ENCODE assay signal across 10 cellular contexts in the genomic region with DNA sequence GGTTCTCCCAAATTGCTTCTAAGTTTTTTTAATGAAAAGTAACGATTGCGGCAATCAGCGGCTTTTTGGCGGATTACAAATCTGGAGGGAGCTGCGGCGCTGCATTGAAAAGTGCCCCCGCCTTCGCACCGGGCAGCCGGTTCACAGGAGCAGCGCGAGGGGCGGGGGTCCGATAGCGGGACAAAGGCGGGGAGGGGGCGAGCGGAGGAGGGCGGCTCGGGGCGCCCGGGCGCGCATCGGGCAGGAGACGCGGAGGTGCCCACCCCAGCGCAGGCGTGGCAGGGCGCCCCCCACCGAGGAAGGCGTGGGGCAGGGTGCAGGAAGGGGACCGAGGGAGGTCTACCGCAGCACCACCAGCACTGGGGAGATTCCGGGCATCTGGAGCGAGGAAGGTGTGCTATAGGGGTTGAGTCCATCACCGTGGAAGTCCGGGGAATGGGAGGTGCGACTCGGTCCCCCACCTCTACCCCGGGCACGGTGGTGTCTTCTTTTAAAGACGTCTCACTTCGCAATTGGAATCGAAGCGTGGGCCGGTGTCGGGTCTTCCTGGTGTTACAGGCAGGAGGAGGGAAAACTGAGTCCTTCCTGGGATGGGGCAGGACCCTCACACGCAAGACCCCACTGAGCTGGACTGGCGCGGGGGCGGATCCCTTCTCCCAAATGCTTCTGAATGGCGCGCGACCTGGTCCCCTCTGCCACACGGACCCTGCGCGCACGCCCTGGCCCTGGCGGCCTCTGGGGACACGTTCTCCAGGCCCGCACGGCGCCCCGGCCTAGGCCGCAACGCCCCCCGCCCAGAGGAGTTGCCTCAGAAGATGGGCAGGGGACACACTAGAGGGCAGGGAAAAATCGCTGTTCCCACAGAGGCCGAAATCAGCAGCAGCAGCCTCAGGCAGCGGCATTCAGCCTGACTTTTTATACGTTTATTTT. TPM values are rescaled to one million over a fixed set of nuclear protein-coding genes. Genes with fewer than 3 reads are reported as not detected.
DNase-seq lines count a peak whose midpoint lies in the region; ATAC-seq and TF ChIP-seq lines count a peak whose summit lies in the region.
"Had no signal": no experiment of that assay in that cellular context is flagged by ENCODE, and none has a peak within 500 bp of the region (broad histone marks: within the 10 kb centered on the region; RNA-seq: fewer than 3 reads in every experiment).

No MANE protein-coding gene starts in this region.

- no peak for TF ChIP-seq EP300 in tibial nerve (IDR thresholded peaks at IDR 0.05)

- H3K14ac ChIP-seq in mesenchymal stem cell (ENCODE audit: low read length in 2 of 2) = no peak overlapping the region

- H3K79me1 ChIP-seq in mesenchymal stem cell (replicated peaks; ENCODE audit: low read length, poor library complexity, severe bottlenecking) = no peaks in the 10 kb centered on the region

- H3K36me3 ChIP-seq in cardiac muscle cell (no peaks in the 10 kb centered on the region), brain microvascular endothelial cell (replicated peaks) (no peaks in the 10 kb centered on the region), mesenchymal stem cell (ENCODE audit: control insufficient read depth in 1 of 2, insufficient read depth in 2 of 2, low read depth in 1 of 2, low read length in 2 of 2) (no peaks in the 10 kb centered on the region), tibial nerve (no peaks in the 10 kb centered on the region)

- no peak overlapping the region for H2BK120ac ChIP-seq in mesenchymal stem cell (ENCODE audit: low read depth, low read length)

- H3K27ac ChIP-seq in cardiac muscle cell (no peak overlapping the region), brain microvascular endothelial cell (no peak overlapping the region), mesenchymal stem cell (ENCODE audit: low read length, poor library complexity, severe bottlenecking) (no peak overlapping the region), tibial nerve (no peak overlapping the region)

- H3K9me3 ChIP-seq in cardiac muscle cell (ENCODE audit: low read depth) (no peaks in the 10 kb centered on the region), mesenchymal stem cell (ENCODE audit: control insufficient read depth, low read length) (peaks cover 4% of the 10 kb centered on the region), tibial nerve (peaks cover 0 to 4% (median 0%) of the 10 kb centered on the region in 4 donors)

- H4K8ac ChIP-seq in mesenchymal stem cell (ENCODE audit: low read length) = no peak overlapping the region

- H2BK5ac ChIP-seq in mesenchymal stem cell (ENCODE audit: low read depth, low read length, poor library complexity, severe bottlenecking) = no peak overlapping the region

- H3K4me1 ChIP-seq in cardiac muscle cell (ENCODE audit: low read depth) = peaks cover 8% of the 10 kb centered on the region
- H3K4me1 ChIP-seq in mesenchymal stem cell (ENCODE audit: control insufficient read depth, insufficient read depth, low read depth, low read length) = peaks cover 40% of the 10 kb centered on the region
- peaks cover 0 to 55% (median 36%) of the 10 kb centered on the region in 4 donors for H3K4me1 ChIP-seq in tibial nerve

- H2BK12ac ChIP-seq in mesenchymal stem cell (ENCODE audit: low read length in 2 of 2) = no peak overlapping the region

- no peak overlapping the region for H3K18ac ChIP-seq in mesenchymal stem cell (ENCODE audit: low read depth in 1 of 2, low read length in 2 of 2)

- TF ChIP-seq POLR2A in tibial nerve (IDR thresholded peaks at IDR 0.05) = no peak

- peak overlapping the region; percentile 89 for H3K4me2 ChIP-seq in mesenchymal stem cell (ENCODE audit: low read length, poor library complexity, severe bottlenecking)

- H3K23ac ChIP-seq in mesenchymal stem cell (ENCODE audit: low read length in 2 of 2) = peak overlapping the region; percentile 26 to 81

- TF ChIP-seq CTCF in cardiac muscle cell (IDR thresholded peaks at IDR 0.05; ENCODE audit: low read depth, low read length) = no peak
- TF ChIP-seq CTCF in brain microvascular endothelial cell (IDR thresholded peaks at IDR 0.05; ENCODE audit: low read depth, low read length, missing control alignments) = no peak
- TF ChIP-seq CTCF in tibial nerve (IDR thresholded peaks at IDR 0.05) = no peak

- peak overlapping the region; percentile 22 for H3K9ac ChIP-seq in mesenchymal stem cell (ENCODE audit: low read length)

- intact Hi-C loops in left ventricle myocardium superior (cut with micrococcal nuclease) = loop anchor here (10.0 kb wide), 1 partner anchor 375 kb away; no protein-coding TSS in a partner anchor

- ATAC-seq in left ventricle myocardium superior (no peak), GM18511 (IDR thresholded peaks at IDR 0.05; ENCODE audit: unreplicated experiment) (no peak), HG03439 (IDR thresholded peaks at IDR 0.05; ENCODE audit: unreplicated experiment) (no peak)

- no peak overlapping the region for H2BK15ac ChIP-seq in mesenchymal stem cell (ENCODE audit: low read depth, poor library complexity, severe bottlenecking)

- WGBS in mesenchymal stem cell = 6% methylated on average over 59 of the region's 72 CpGs
- 14 to 16% methylated on average over 63 to 64 of the region's 72 CpGs for WGBS in tibial nerve, 2 donors

- H3K4me3 ChIP-seq in cardiac muscle cell (peak overlapping the region; percentile 13), brain microvascular endothelial cell (ENCODE audit: low read depth, low read length) (peak overlapping the region; percentile 12), mesenchymal stem cell (ENCODE audit: insufficient read depth in 1 of 2, low read depth in 1 of 2, low read length in 2 of 2) (peak overlapping the region; percentile 37 to 72), tibial nerve (peak overlapping the region in 3 of 4 donors; percentile 18 to 74 (median 38))

- no peak overlapping the region for H3K4ac ChIP-seq in mesenchymal stem cell (ENCODE audit: low read depth in 1 of 2, low read length in 2 of 2)

- no peak overlapping the region for H4K91ac ChIP-seq in mesenchymal stem cell (ENCODE audit: low read length)

- peaks cover 100% of the 10 kb centered on the region for H3K27me3 ChIP-seq in cardiac muscle cell
- H3K27me3 ChIP-seq in brain microvascular endothelial cell (replicated peaks) = peaks cover 65% of the 10 kb centered on the region
- H3K27me3 ChIP-seq in mesenchymal stem cell (ENCODE audit: control insufficient read depth in 1 of 2, insufficient read depth in 1 of 2, low read length in 2 of 2) = peaks cover 95 to 96% of the 10 kb centered on the region in 2 experiments
- H3K27me3 ChIP-seq in tibial nerve = peaks cover 0 to 96% of the 10 kb centered on the region in 2 donors

- in situ Hi-C loops in brain microvascular endothelial cell (cut with HindIII; ENCODE audit: low pct_ligation_motif_present, low sequenced_read_pairs) = loop anchor here (25.0 kb wide), 1 partner anchor 368 kb away; no protein-coding TSS in a partner anchor

- no peak overlapping the region for H2AFZ ChIP-seq in mesenchymal stem cell (ENCODE audit: low read depth, low read length)

- DNase-seq in cardiac muscle cell (ENCODE audit: low read depth in 1 of 2, low spot score in 1 of 2) = peak in 1 of 2 donors; percentile 13
- no peak for DNase-seq in left ventricle myocardium superior
- no peak for DNase-seq in brain microvascular endothelial cell
- DNase-seq in mesenchymal stem cell = no peak
- DNase-seq in tibial nerve (ENCODE audit: low spot score in 2 of 2) = no peak
- no peak for DNase-seq in effector CD4-positive, alpha-beta T cell
- DNase-seq: NCI-H1930 had no signal

- no peak overlapping the region for H2AK5ac ChIP-seq in mesenchymal stem cell (ENCODE audit: low read length, severe bottlenecking)

RNA-seq across cellular contexts. Expression of a gene that starts 44.9 kb away (rescaled TPM):
- total RNA-seq in cardiac muscle cell (42.8 and 61.7 TPM in 2 replicates), left ventricle myocardium superior (36.6 TPM), tibial nerve (100 to 1,000 TPM in 2 of 4 donors, 10 to 100 TPM in 2; 49.8 to 136 (median 96.0) TPM)
- polyA plus RNA-seq in cardiac muscle cell = 14.8 and 18.1 TPM in 2 replicates
- 48.2 TPM for polyA plus RNA-seq in mesenchymal stem cell (2013, experiment 1 of 2)
- 48.8 TPM for polyA plus RNA-seq in mesenchymal stem cell (2013, experiment 2 of 2)

RNA-seq across cellular contexts. Expression of a gene that starts 46.3 kb away (rescaled TPM):
- not detected in 2 replicates for total RNA-seq in cardiac muscle cell
- polyA plus RNA-seq in cardiac muscle cell = not detected in 2 replicates
- not detected for total RNA-seq in left ventricle myocardium superior
- polyA plus RNA-seq in mesenchymal stem cell (2013, experiment 1 of 2) = not detected
- not detected for polyA plus RNA-seq in mesenchymal stem cell (2013, experiment 2 of 2)
- not detected for total RNA-seq in tibial nerve
- total RNA-seq: kidney epithelial cell had no signal
